26 cellular contexts compared by ENCODE assay signal in genomic region chr4:114264452-114264851, GRCh38.
DNase-seq lines count a peak whose midpoint lies in the region; ATAC-seq and TF ChIP-seq lines count a peak whose summit lies in the region.
"Had no signal": no experiment of that assay in that cellular context is flagged by ENCODE, and none has a peak within 500 bp of the region (broad histone marks: within the 10 kb centered on the region; RNA-seq: fewer than 3 reads in every experiment).

No MANE protein-coding gene starts in this region.

- BruUV-seq in IMR-90 (replicated peaks; lab: Mats Ljungman, UMichigan) = no TSS peak
- no TSS peak for BruUV-seq in mammary epithelial cell (replicated peaks; lab: Mats Ljungman, UMichigan)

- H3K27me3 ChIP-seq in IMR-90 (ENCODE audit: control insufficient read depth, insufficient read depth, low read length) (no peaks in the 10 kb centered on the region), mammary epithelial cell (ENCODE audit: insufficient read depth, low read length) (no peaks in the 10 kb centered on the region), mesenchymal stem cell (ENCODE audit: control insufficient read depth in 1 of 2, insufficient read depth in 1 of 2, low read length in 2 of 2) (no peaks in the 10 kb centered on the region), tibial artery (no peaks in the 10 kb centered on the region)
- H3K27me3 ChIP-seq: BLaER1 treated with 17β-estradiol and CSF1 and Interleukin-3, amounts not matched to agents 10 nM and 100 nM had no signal

- no peaks in the 10 kb centered on the region for H3K36me3 ChIP-seq in IMR-90 (ENCODE audit: control insufficient read depth, insufficient read depth, low read length)
- H3K36me3 ChIP-seq in mammary epithelial cell (ENCODE audit: insufficient read depth, low read length) = no peaks in the 10 kb centered on the region
- H3K36me3 ChIP-seq in mesenchymal stem cell (ENCODE audit: control insufficient read depth in 1 of 2, insufficient read depth in 2 of 2, low read depth in 1 of 2, low read length in 2 of 2) = no peaks in the 10 kb centered on the region
- no peaks in the 10 kb centered on the region for H3K36me3 ChIP-seq in tibial artery
- H3K36me3 ChIP-seq: BLaER1 treated with 17β-estradiol and CSF1 and Interleukin-3, amounts not matched to agents 10 nM and 100 nM; HAP-1 had no signal

- H2BK12ac ChIP-seq in mesenchymal stem cell (ENCODE audit: low read length in 2 of 2) = no peak overlapping the region

- H3K4ac ChIP-seq in IMR-90 (ENCODE audit: low read depth, low read length) (peak overlapping the region; percentile 63; the same call in 1 of the 2 replicates), mesenchymal stem cell (ENCODE audit: low read depth in 1 of 2, low read length in 2 of 2) (no peak overlapping the region)

- TF ChIP-seq CTCF in IMR-90 (conservative IDR thresholded peaks at IDR 0.05; ENCODE audit: low read depth, low read length) (no peak), mammary epithelial cell (conservative IDR thresholded peaks at IDR 0.05 in 1 of 2, IDR thresholded peaks at IDR 0.05 in 1 of 2; ENCODE audit: extremely low read depth in 1 of 2, insufficient read depth in 1 of 2, low read depth in 1 of 2, low read length in 2 of 2) (no peak), tibial artery (IDR thresholded peaks at IDR 0.05) (no peak)

- H2BK120ac ChIP-seq in IMR-90 (ENCODE audit: low read depth, low read length) = peak overlapping the region; percentile 86
- H2BK120ac ChIP-seq in mesenchymal stem cell (ENCODE audit: low read depth, low read length) = no peak overlapping the region

- H3K14ac ChIP-seq in IMR-90 (replicated peaks; ENCODE audit: low read depth, low read length) (no peak overlapping the region; the same call in 1 of the 2 replicates), mesenchymal stem cell (ENCODE audit: low read length in 2 of 2) (no peak overlapping the region)

- H3K9me1 ChIP-seq in IMR-90 (ENCODE audit: insufficient read depth, low read length) = 0 out of 2 replicates have a peak, but pooled peaks cover 2% of the 10 kb centered on the region

- CTCF ChIA-PET in IMR-90 (lab: Yijun Ruan, JAX) = no interaction called here
- CTCF ChIA-PET in mammary epithelial cell (lab: Charles Lee; ENCODE audit: low non-redundant PET) = no interaction called here

- peak overlapping the region; percentile 31 to 65; a peak in 2 of 4 replicates for H4K8ac ChIP-seq in IMR-90 (ENCODE audit: low read depth in 2 of 2, low read length in 2 of 2)
- H4K8ac ChIP-seq in mesenchymal stem cell (ENCODE audit: low read length) = no peak overlapping the region

- no CpG with 5 or more reads among the region's 1 CpG for WGBS in IMR-90 (ENCODE audit: extremely low coverage in 2 of 2, insufficient read length in 1 of 2), 2 experiments
- 7% methylated on average over 1 of the region's 1 CpG for WGBS in mammary epithelial cell (ENCODE audit: low coverage, missing lambda C conversion rate)
- no CpG with 5 or more reads among the region's 1 CpG for WGBS in mesenchymal stem cell

- no peaks in the 10 kb centered on the region for H4K20me1 ChIP-seq in IMR-90 (ENCODE audit: insufficient read depth, low read length)
- no peaks in the 10 kb centered on the region for H4K20me1 ChIP-seq in mammary epithelial cell (ENCODE audit: insufficient read depth, low read length)
- H4K20me1 ChIP-seq: BLaER1 treated with 17β-estradiol and CSF1 and Interleukin-3, amounts not matched to agents 10 nM and 100 nM had no signal

- H3K79me2 ChIP-seq in mammary epithelial cell (ENCODE audit: insufficient read depth, low read length) = no peaks in the 10 kb centered on the region

- peak overlapping the region; percentile 74; the same call in 1 of the 2 replicates for H3K56ac ChIP-seq in IMR-90 (ENCODE audit: extremely low read depth, insufficient read depth, low read length)

- dilution Hi-C loops in IMR-90 (cut with HindIII; ENCODE audit: low sequenced_read_pairs, unreplicated experiment) = no loop called here
- dilution Hi-C loops in mammary epithelial cell (cut with HindIII; ENCODE audit: low sequenced_read_pairs) = no loop called here

- no peak overlapping the region for H2AFZ ChIP-seq in IMR-90 (replicated peaks; ENCODE audit: low read length, poor library complexity)
- H2AFZ ChIP-seq in mammary epithelial cell (ENCODE audit: low read depth, low read length) = no peak overlapping the region
- H2AFZ ChIP-seq in mesenchymal stem cell (ENCODE audit: low read depth, low read length) = no peak overlapping the region
- H2AFZ ChIP-seq: GM23338, PC-9 had no signal

- no peak overlapping the region for H3K9ac ChIP-seq in IMR-90 (ENCODE audit: low read depth, low read length)
- H3K9ac ChIP-seq in mammary epithelial cell (ENCODE audit: insufficient read depth, low read length) = peak overlapping the region; percentile 29
- no peak overlapping the region for H3K9ac ChIP-seq in mesenchymal stem cell (ENCODE audit: low read length)
- H3K9ac ChIP-seq: BLaER1 treated with 17β-estradiol and CSF1 and Interleukin-3, amounts not matched to agents 10 nM and 100 nM; SK-N-SH had no signal

- no peaks in the 10 kb centered on the region for H3K9me3 ChIP-seq in IMR-90 (ENCODE audit: control insufficient read depth, insufficient read depth, low read length)
- peaks cover 2% of the 10 kb centered on the region for H3K9me3 ChIP-seq in mammary epithelial cell (replicated peaks; ENCODE audit: insufficient read depth, low read length)
- no peaks in the 10 kb centered on the region for H3K9me3 ChIP-seq in mesenchymal stem cell (ENCODE audit: control insufficient read depth, low read length)
- no peaks in the 10 kb centered on the region for H3K9me3 ChIP-seq in tibial artery
- H3K9me3 ChIP-seq: BLaER1 treated with 17β-estradiol and CSF1 and Interleukin-3, amounts not matched to agents 10 nM and 100 nM; Caco-2; HAP-1; SK-N-SH had no signal

- H3K4me3 ChIP-seq in IMR-90 (ENCODE audit: insufficient read depth, low read depth, low read length) = no peak overlapping the region
- peak overlapping the region in 1 of 3 experiments; percentile 0 for H3K4me3 ChIP-seq in mammary epithelial cell (replicated peaks in 1 of 3; ENCODE audit: insufficient read depth in 1 of 3, low read depth in 2 of 3, low read length in 3 of 3)
- H3K4me3 ChIP-seq in mesenchymal stem cell (ENCODE audit: insufficient read depth in 1 of 2, low read depth in 1 of 2, low read length in 2 of 2) = no peak overlapping the region
- H3K4me3 ChIP-seq in tibial artery = no peak overlapping the region
- H3K4me3 ChIP-seq: BLaER1 treated with 17β-estradiol and CSF1 and Interleukin-3, amounts not matched to agents 10 nM and 100 nM; GM12878; GM23338; HAP-1; PC-9 had no signal

- TF ChIP-seq POLR2A in IMR-90 (IDR thresholded peaks at IDR 0.05; ENCODE audit: low read depth, low read length) = no peak

- ATAC-seq in IMR-90 (ENCODE audit: low read depth) = 0 out of 2 replicates have a peak, but pooled peaks have one; percentile 13
- ATAC-seq: GM12878, GM23338, HepG2 had no signal

- in situ Hi-C loops in IMR-90 (cut with MboI; ENCODE audit: low sequenced_read_pairs) = no loop called here
- in situ Hi-C loops in mammary epithelial cell (cut with MboI; ENCODE audit: low sequenced_read_pairs in 2 of 2) = no loop called here

- H2BK15ac ChIP-seq in IMR-90 (ENCODE audit: low read depth, low read length) (peak overlapping the region; percentile 80; the same call in 1 of the 3 replicates), mesenchymal stem cell (ENCODE audit: low read depth, poor library complexity, severe bottlenecking) (no peak overlapping the region)

- H2BK20ac ChIP-seq in IMR-90 (ENCODE audit: low read depth, low read length) = peak overlapping the region; percentile 93

- POLR2A ChIA-PET in IMR-90 (lab: Charles Lee; ENCODE audit: unreplicated experiment) = no interaction called here

- no peak overlapping the region for H3K27ac ChIP-seq in IMR-90 (ENCODE audit: insufficient read depth, low read length)
- peak overlapping the region; percentile 88 for H3K27ac ChIP-seq in mammary epithelial cell (ENCODE audit: insufficient read depth, low read depth, low read length)
- peak overlapping the region; percentile 65 for H3K27ac ChIP-seq in mesenchymal stem cell (ENCODE audit: low read length, poor library complexity, severe bottlenecking)
- peak overlapping the region; percentile 8 to 29 for H3K27ac ChIP-seq in tibial artery
- H3K27ac ChIP-seq: BLaER1 treated with 17β-estradiol and CSF1 and Interleukin-3, amounts not matched to agents 10 nM and 100 nM; HL-60; PC-9; RWPE1 had no signal

- H4K5ac ChIP-seq in IMR-90 (ENCODE audit: low read depth, low read length) = no peak overlapping the region; the same call in 1 of the 2 replicates

- DNase-seq in IMR-90 (no peak), mammary epithelial cell (no peak), mesenchymal stem cell (no peak), tibial artery (no peak), NCI-H1417 (lab: John Stamatoyannopoulos, UW) (no peak)
- DNase-seq in stimulated activated CD4-positive, alpha-beta T cell treated with anti-CD3 and anti-CD28 coated beads, Interleukin-4, amount 100 ng/mL, for 4 hours = no peak
- DNase-seq in stimulated activated CD8-positive, alpha-beta memory T cell treated with anti-CD3 and anti-CD28 coated beads, Interleukin-4, amount 100 ng/mL, for 48 hours = no peak
- DNase-seq: Caco-2; CD4-positive, alpha-beta memory T cell; DND-41; KG1; NCI-H1092 treated with DMSO at 0.1 percent for 48 hours; NCI-H2029 treated with DMSO at 0.1 percent for 48 hours; NCI-H2171; NCI-H345; NCI-H526; PC-9; SIG-M5; SK-N-SH had no signal

- H4K91ac ChIP-seq in IMR-90 (ENCODE audit: insufficient read depth, low read depth, low read length) (peak overlapping the region; percentile 82; the same call in 1 of the 2 replicates), mesenchymal stem cell (ENCODE audit: low read length) (no peak overlapping the region)

- H2BK5ac ChIP-seq in IMR-90 (ENCODE audit: low read depth, low read length, poor library complexity, severe bottlenecking) (peak overlapping the region; percentile 56), mesenchymal stem cell (ENCODE audit: low read depth, low read length, poor library complexity, severe bottlenecking) (no peak overlapping the region)

- H3K23ac ChIP-seq in IMR-90 (ENCODE audit: low read depth, low read length) (peak overlapping the region; percentile 59; the same call in 1 of the 2 replicates), mesenchymal stem cell (ENCODE audit: low read length in 2 of 2) (no peak overlapping the region)

- H3K18ac ChIP-seq in IMR-90 (ENCODE audit: low read depth, low read length) (peak overlapping the region; percentile 74; the same call in 1 of the 2 replicates), mesenchymal stem cell (ENCODE audit: low read depth in 1 of 2, low read length in 2 of 2) (no peak overlapping the region)

- H3K4me1 ChIP-seq in IMR-90 (ENCODE audit: control insufficient read depth, insufficient read depth, low read length) (no peaks in the 10 kb centered on the region), mammary epithelial cell (ENCODE audit: insufficient read depth, low read length) (peaks cover 20% of the 10 kb centered on the region), mesenchymal stem cell (ENCODE audit: control insufficient read depth, insufficient read depth, low read depth, low read length) (peaks cover 1% of the 10 kb centered on the region), tibial artery (peaks cover 0 to 18% (median 2%) of the 10 kb centered on the region in 4 donors)
- H3K4me1 ChIP-seq: BLaER1 treated with 17β-estradiol and CSF1 and Interleukin-3, amounts not matched to agents 10 nM and 100 nM; HAP-1 had no signal

- intact Hi-C loops in IMR-90 (cut with micrococcal nuclease) (no loop called here), mammary epithelial cell (cut with micrococcal nuclease) (no loop called here), tibial artery (cut with DNase I; ENCODE audit: low total_unique reads) (no loop called here)

- no peak overlapping the region for H2AK9ac ChIP-seq in IMR-90 (replicated peaks; ENCODE audit: low read depth, low read length, poor library complexity)

- TF ChIP-seq RAD21 in IMR-90 (IDR thresholded peaks at IDR 0.05; ENCODE audit: low read length) = no peak

- H3K79me1 ChIP-seq in IMR-90 (ENCODE audit: low read depth in 1 of 2, low read length in 2 of 2) (no peaks in the 10 kb centered on the region; a peak in 1 of 4 replicates), mesenchymal stem cell (replicated peaks; ENCODE audit: low read length, poor library complexity, severe bottlenecking) (no peaks in the 10 kb centered on the region)

- H2AK5ac ChIP-seq in IMR-90 (ENCODE audit: low read depth, low read length) = peak overlapping the region; percentile 84; the same call in 1 of the 2 replicates
- no peak overlapping the region for H2AK5ac ChIP-seq in mesenchymal stem cell (ENCODE audit: low read length, severe bottlenecking)

- H3K4me2 ChIP-seq in IMR-90 (ENCODE audit: low read depth, low read length) (no peak overlapping the region), mammary epithelial cell (ENCODE audit: insufficient read depth, low read depth, low read length) (peak overlapping the region; percentile 58), mesenchymal stem cell (ENCODE audit: low read length, poor library complexity, severe bottlenecking) (no peak overlapping the region)
- H3K4me2 ChIP-seq: BLaER1 treated with 17β-estradiol and CSF1 and Interleukin-3, amounts not matched to agents 10 nM and 100 nM; GM23338; PC-9; SK-N-SH had no signal
